8 cellular contexts compared by ENCODE assay signal in the genomic region with DNA sequence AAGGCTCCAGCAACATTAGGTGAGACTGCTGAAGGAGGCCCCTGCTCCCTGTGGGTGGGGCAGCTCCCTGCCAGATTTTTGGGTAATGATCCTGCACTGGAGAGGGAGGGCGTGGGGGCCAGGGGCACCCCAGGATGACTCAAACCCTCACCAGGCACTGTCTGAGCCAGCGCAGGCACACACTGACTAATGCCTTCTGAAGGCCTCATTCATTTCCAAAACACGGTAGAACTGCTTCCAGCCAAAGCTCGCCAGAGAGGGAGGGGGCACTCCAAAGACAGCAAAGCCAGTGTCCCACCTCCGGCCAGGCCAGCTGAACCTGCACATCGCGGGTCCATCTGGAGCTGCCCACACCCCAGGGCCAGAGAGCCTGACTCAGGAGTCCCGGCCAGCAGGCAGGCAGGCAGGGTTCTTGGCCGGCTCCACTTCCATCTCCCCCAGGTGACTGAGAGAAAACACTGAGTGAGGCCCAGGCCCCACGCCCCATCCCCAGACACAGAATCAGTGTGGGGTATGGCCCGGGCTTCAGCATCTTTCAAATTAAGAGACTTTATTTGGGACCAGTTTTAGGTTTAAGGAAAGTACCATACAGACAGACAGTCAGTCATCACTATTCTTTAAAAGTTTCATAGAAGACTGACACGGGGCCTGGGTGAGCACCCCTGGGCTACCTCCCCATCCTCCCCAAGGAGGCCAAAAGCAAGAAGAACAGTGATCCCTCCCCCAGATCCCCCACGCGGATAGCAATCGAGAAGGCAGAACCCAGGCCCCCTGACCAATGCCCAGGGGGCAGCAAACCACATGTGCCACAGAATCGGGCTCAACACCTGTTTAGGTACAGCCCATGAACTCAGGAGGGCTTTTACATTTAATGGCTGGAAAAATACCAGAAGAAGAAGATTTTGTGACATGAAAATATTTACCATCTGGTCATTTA. TPM values are rescaled to one million over a fixed set of nuclear protein-coding genes. Genes with fewer than 3 reads are reported as not detected.
DNase-seq lines count a peak whose midpoint lies in the region; ATAC-seq and TF ChIP-seq lines count a peak whose summit lies in the region.

No MANE protein-coding gene starts in this region.

- H4K8ac ChIP-seq in neuronal stem cell (ENCODE audit: low read depth, low read length) = no peak overlapping the region

- peak overlapping the region; percentile 91 for H2BK15ac ChIP-seq in neuronal stem cell (ENCODE audit: low read length)

- peak overlapping the region; percentile 97 for H2AK5ac ChIP-seq in neuronal stem cell (ENCODE audit: low read depth, low read length)

- no peak overlapping the region for H3K18ac ChIP-seq in neuronal stem cell (ENCODE audit: low read length)

- no peak overlapping the region for H2AFZ ChIP-seq in neuronal stem cell (ENCODE audit: low read length)

- peak overlapping the region; percentile 63 to 65 for H3K4me3 ChIP-seq in duodenal mucosa (ENCODE audit: low read depth in 1 of 2, low read length in 2 of 2)
- no peak overlapping the region for H3K4me3 ChIP-seq in neuronal stem cell (ENCODE audit: low read length in 2 of 2)
- peak overlapping the region in 1 of 2 donors; percentile 44 for H3K4me3 ChIP-seq in uterus

- TF ChIP-seq CTCF in uterus (IDR thresholded peaks at IDR 0.05) = no peak

- H2BK120ac ChIP-seq in neuronal stem cell (ENCODE audit: low read depth, low read length) = no peak overlapping the region

- H3K36me3 ChIP-seq in duodenal mucosa (ENCODE audit: control insufficient read depth in 1 of 2, insufficient read depth in 2 of 2, low read length in 2 of 2) (no peaks in the 10 kb centered on the region), neuronal stem cell (replicated peaks in 1 of 2; ENCODE audit: control insufficient read depth in 2 of 2, insufficient read depth in 2 of 2, low read length in 2 of 2) (no peaks in the 10 kb centered on the region), uterus (no peaks in the 10 kb centered on the region)

- peaks cover 3% of the 10 kb centered on the region for H3K79me1 ChIP-seq in neuronal stem cell (ENCODE audit: low read depth, low read length)

- no peak overlapping the region for H2BK12ac ChIP-seq in neuronal stem cell (ENCODE audit: low read length)

- no peak overlapping the region for H3K14ac ChIP-seq in neuronal stem cell (ENCODE audit: low read length)

- DNase-seq in HK-2 (ENCODE audit: unreplicated experiment) (peak; percentile 54), neuronal stem cell (ENCODE audit: low spot score) (no peak), uterus (peak; percentile 52 to 67), DMS53 (lab: John Stamatoyannopoulos, UW) (no peak)
- peak; percentile 77 to 81 for DNase-seq in activated CD4-positive, alpha-beta T cell treated with anti-CD3 and anti-CD28 coated beads for 4 hours

- H3K4me1 ChIP-seq in duodenal mucosa (ENCODE audit: control insufficient read depth in 1 of 2, insufficient read depth in 2 of 2, low read length in 2 of 2) = peaks cover 37 to 47% of the 10 kb centered on the region in 2 donors
- peaks cover 17 to 18% of the 10 kb centered on the region in 2 donors for H3K4me1 ChIP-seq in neuronal stem cell (ENCODE audit: control insufficient read depth in 2 of 2, insufficient read depth in 1 of 2, low read depth in 1 of 2, low read length in 2 of 2)
- peaks cover 0 to 19% of the 10 kb centered on the region in 2 donors for H3K4me1 ChIP-seq in uterus

- no peaks in the 10 kb centered on the region for H3K27me3 ChIP-seq in duodenal mucosa (ENCODE audit: control insufficient read depth in 1 of 2, insufficient read depth in 2 of 2, low read length in 2 of 2)
- H3K27me3 ChIP-seq in neuronal stem cell (ENCODE audit: control insufficient read depth in 3 of 3, insufficient read depth in 3 of 3, low read depth in 1 of 3, low read length in 3 of 3) = peaks cover 0 to 47% (median 18%) of the 10 kb centered on the region in 3 experiments
- no peaks in the 10 kb centered on the region for H3K27me3 ChIP-seq in uterus

- H3K9me3 ChIP-seq in duodenal mucosa (ENCODE audit: control insufficient read depth in 1 of 2, low read length in 2 of 2) (no peaks in the 10 kb centered on the region), neuronal stem cell (replicated peaks in 1 of 2; ENCODE audit: control insufficient read depth in 2 of 2, insufficient read depth in 1 of 2, low read depth in 1 of 2, low read length in 2 of 2) (no peaks in the 10 kb centered on the region), uterus (no peaks in the 10 kb centered on the region)

- H4K91ac ChIP-seq in neuronal stem cell (ENCODE audit: low read depth, low read length, poor library complexity) = no peak overlapping the region

- intact Hi-C loops in uterus (cut with DNase I; ENCODE audit: low total_unique reads) = no loop called here

- no CpG with 5 or more reads among the region's 16 CpGs for WGBS in neuronal stem cell (ENCODE audit: extremely low coverage in 2 of 2, insufficient read length in 2 of 2, insufficient replicate concordance in 1 of 2), 2 donors

- TF ChIP-seq POLR2A in uterus (IDR thresholded peaks at IDR 0.05) = no peak

- H3K27ac ChIP-seq in duodenal mucosa (ENCODE audit: low read depth, low read length) = no peak overlapping the region
- no peak overlapping the region for H3K27ac ChIP-seq in neuronal stem cell (replicated peaks; ENCODE audit: low read length)
- peak overlapping the region; percentile 82 to 97 for H3K27ac ChIP-seq in uterus

- peak overlapping the region; percentile 38 to 63 for H3K9ac ChIP-seq in duodenal mucosa (ENCODE audit: low read depth in 1 of 2, low read length in 2 of 2)
- H3K9ac ChIP-seq in neuronal stem cell (ENCODE audit: low read depth, low read length, poor library complexity) = no peak overlapping the region

- H3K4ac ChIP-seq in neuronal stem cell (ENCODE audit: low read length) = peak overlapping the region; percentile 53

- no peak overlapping the region for H3K23ac ChIP-seq in neuronal stem cell (ENCODE audit: low read depth, low read length, poor library complexity)

- no peak overlapping the region for H2BK5ac ChIP-seq in neuronal stem cell (ENCODE audit: low read length)

- ATAC-seq in GM21717 (IDR thresholded peaks at IDR 0.05; ENCODE audit: unreplicated experiment) (no peak), HG03442 (IDR thresholded peaks at IDR 0.05; ENCODE audit: unreplicated experiment) (no peak)

- no peak overlapping the region for H3K4me2 ChIP-seq in neuronal stem cell (ENCODE audit: insufficient read depth, low read length, poor library complexity, severe bottlenecking)

RNA-seq across cellular contexts. Expression of a gene that starts 2.3 kb away (rescaled TPM):
- 8.0 TPM for polyA plus RNA-seq in neuronal stem cell (2013, experiment 1 of 2)
- polyA plus RNA-seq in neuronal stem cell (2013, experiment 2 of 2) = 9.2 TPM
- 100 to 1,000 TPM in 2 of 4 donors, 10 to 100 TPM in 2; 62.3 to 161 (median 123) TPM for total RNA-seq in uterus

RNA-seq across cellular contexts. Expression of a gene that starts 20.9 kb away (rescaled TPM):
- polyA plus RNA-seq in neuronal stem cell (2013, experiment 1 of 2) = 40.6 TPM
- polyA plus RNA-seq in neuronal stem cell (2013, experiment 2 of 2) = 40.0 TPM
- 1 to 10 TPM in 1 of 4 donors, under 1 TPM in 1, not detected in 2; 0.34 to 6.6 TPM for total RNA-seq in uterus

RNA-seq across cellular contexts. Expression of a gene that starts 29.0 kb away (rescaled TPM):
- polyA plus RNA-seq in neuronal stem cell (2013, experiment 1 of 2) = 146 TPM
- polyA plus RNA-seq in neuronal stem cell (2013, experiment 2 of 2) = 150 TPM
- 10 to 100 TPM; 32.5 to 82.2 (median 56.3) TPM for total RNA-seq in uterus

Comparison
In these comparisons a context has a peak if more than half of its experiments do, and no peak if none do; other contexts are left out.
1. DNase-seq: peak in HK-2 (single experiment), activated CD4-positive, alpha-beta T cell treated with anti-CD3 and anti-CD28 coated beads for 4 hours (2 of 2) and uterus (2 of 2); none in neuronal stem cell (single experiment) and DMS53 (single experiment).
2. H3K27ac ChIP-seq: peak in uterus (2 of 2); none in duodenal mucosa (single experiment) and neuronal stem cell (single experiment).
3. H3K4me3 ChIP-seq: peak in duodenal mucosa (2 of 2); none in neuronal stem cell (0 of 2).